In the genomic region with DNA sequence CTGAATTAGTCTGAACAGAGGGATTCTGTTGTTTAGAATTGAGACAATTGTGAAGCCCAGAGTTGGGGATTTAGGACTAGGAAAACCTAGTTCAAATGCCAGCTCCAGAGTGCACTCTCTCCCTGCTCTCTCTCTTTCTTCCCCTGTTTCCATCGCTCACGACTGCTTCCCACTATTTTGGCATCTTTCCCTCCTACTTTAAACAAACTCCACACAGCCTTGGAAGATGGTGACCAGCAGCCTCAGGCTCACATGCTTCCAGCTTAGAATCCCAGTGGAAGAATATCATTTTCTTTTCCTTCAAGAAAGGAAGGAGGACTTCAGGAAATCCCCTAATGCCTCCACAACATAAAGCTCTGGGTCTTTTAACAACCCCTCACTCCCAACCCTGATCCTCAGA, we compare ENCODE assay signal across 17 cellular contexts. TPM values are rescaled to one million over a fixed set of nuclear protein-coding genes. Genes with fewer than 3 reads are reported as not detected.
DNase-seq lines count a peak whose midpoint lies in the region; ATAC-seq lines count a peak whose summit lies in the region.
"Had no signal": no experiment of that assay in that cellular context is flagged by ENCODE, and none has a peak within 500 bp of the region (broad histone marks: within the 10 kb centered on the region; RNA-seq: fewer than 3 reads in every experiment).

No MANE protein-coding gene starts in this region.

- no peaks in the 10 kb centered on the region for H3K9me3 Mint-ChIP-seq in activated CD4-positive, alpha-beta T cell treated with anti-CD3 and anti-CD28 coated beads, Interleukin-2, amount 10 ng/mL, durations not matched to agents 24 days and 14 days
- no peaks in the 10 kb centered on the region for H3K9me3 Mint-ChIP-seq in stimulated activated effector memory CD8-positive, alpha-beta T cell treated with anti-CD3 and anti-CD28 coated beads, Interleukin-12 subunit alpha, Interleukin-12 subunit beta, amount 100 ng/mL, for 72 hours
- H3K9me3 Mint-ChIP-seq: activated CD4-positive, alpha-beta T cell treated with anti-CD3 and anti-CD28 coated beads, Interleukin-2, amount 10 ng/mL, durations not matched to agents 7 days and 5 days had no signal

- no peak for DNase-seq in activated CD4-positive, alpha-beta T cell treated with anti-CD3 and anti-CD28 coated beads, Interleukin-2, amount 10 ng/mL, durations not matched to agents 24 days and 14 days
- no peak for DNase-seq in activated CD4-positive, alpha-beta T cell treated with anti-CD3 and anti-CD28 coated beads, Interleukin-2, amount 50 U/mL, for 1 hour
- DNase-seq in T-helper 17 cell (no peak), fibroblast of gingiva (ENCODE audit: low read depth) (peak; percentile 10), NCI-H128 (lab: John Stamatoyannopoulos, UW; ENCODE audit: unreplicated experiment) (no peak)
- DNase-seq in stimulated activated effector memory CD8-positive, alpha-beta T cell treated with anti-CD3 and anti-CD28 coated beads, Interleukin-12 subunit alpha, Interleukin-12 subunit beta, amount 100 ng/mL, for 72 hours (ENCODE audit: low spot score in 2 of 2): no peak
- DNase-seq: activated CD4-positive, alpha-beta T cell treated with anti-CD3 and anti-CD28 coated beads, Interleukin-2, amount 10 ng/mL, durations not matched to agents 7 days and 5 days; DND-41; Kasumi-1; left ventricle myocardium superior; NCI-H1436; NCI-H774; pancreas; Peyer's patch; thyroid gland had no signal

- H3K9me3 ChIP-seq in T-helper 17 cell (ENCODE audit: control insufficient read depth, low read length, poor library complexity, severe bottlenecking): no peaks in the 10 kb centered on the region
- H3K9me3 ChIP-seq: pancreas, Peyer's patch, thyroid gland had no signal

- H3K27me3 Mint-ChIP-seq in activated CD4-positive, alpha-beta T cell treated with anti-CD3 and anti-CD28 coated beads, Interleukin-2, amount 10 ng/mL, durations not matched to agents 24 days and 14 days: peaks cover 4% of the 10 kb centered on the region
- H3K27me3 Mint-ChIP-seq in T-helper 17 cell: peaks cover 13% of the 10 kb centered on the region

- intact Hi-C loops in activated CD4-positive, alpha-beta T cell treated with anti-CD3 and anti-CD28 coated beads, Interleukin-2, amount 10 ng/mL, durations not matched to agents 24 days and 14 days (cut with micrococcal nuclease): no loop called here

- ATAC-seq in T-helper 17 cell (no peak), HG03457 (IDR thresholded peaks at IDR 0.05; ENCODE audit: unreplicated experiment) (no peak), HG03565 (IDR thresholded peaks at IDR 0.05; ENCODE audit: unreplicated experiment) (no peak)
- no peak for ATAC-seq in stimulated activated effector memory CD8-positive, alpha-beta T cell treated with anti-CD3 and anti-CD28 coated beads, Interleukin-12 subunit alpha, Interleukin-12 subunit beta, amount 100 ng/mL, for 72 hours
- ATAC-seq: left ventricle myocardium superior had no signal

- peak overlapping the region; percentile 43 for H3K27ac Mint-ChIP-seq in activated CD4-positive, alpha-beta T cell treated with anti-CD3 and anti-CD28 coated beads, Interleukin-2, amount 10 ng/mL, durations not matched to agents 24 days and 14 days
- peak overlapping the region; percentile 66 for H3K27ac Mint-ChIP-seq in T-helper 17 cell
- peak overlapping the region; percentile 77 for H3K27ac Mint-ChIP-seq in stimulated activated effector memory CD8-positive, alpha-beta T cell treated with anti-CD3 and anti-CD28 coated beads, Interleukin-12 subunit alpha, Interleukin-12 subunit beta, amount 100 ng/mL, for 72 hours
- H3K27ac Mint-ChIP-seq: activated CD4-positive, alpha-beta T cell treated with anti-CD3 and anti-CD28 coated beads, Interleukin-2, amount 10 ng/mL, durations not matched to agents 7 days and 5 days had no signal

- H3K4me1 Mint-ChIP-seq in activated CD4-positive, alpha-beta T cell treated with anti-CD3 and anti-CD28 coated beads, Interleukin-2, amount 10 ng/mL, durations not matched to agents 24 days and 14 days: peaks cover 29% of the 10 kb centered on the region
- peaks cover 9% of the 10 kb centered on the region for H3K4me1 Mint-ChIP-seq in T-helper 17 cell
- H3K4me1 Mint-ChIP-seq in stimulated activated effector memory CD8-positive, alpha-beta T cell treated with anti-CD3 and anti-CD28 coated beads, Interleukin-12 subunit alpha, Interleukin-12 subunit beta, amount 100 ng/mL, for 72 hours: peaks cover 31% of the 10 kb centered on the region

- H3K4me3 Mint-ChIP-seq in activated CD4-positive, alpha-beta T cell treated with anti-CD3 and anti-CD28 coated beads, Interleukin-2, amount 10 ng/mL, durations not matched to agents 24 days and 14 days: no peak overlapping the region
- no peak overlapping the region for H3K4me3 Mint-ChIP-seq in T-helper 17 cell
- peak overlapping the region; percentile 43 for H3K4me3 Mint-ChIP-seq in stimulated activated effector memory CD8-positive, alpha-beta T cell treated with anti-CD3 and anti-CD28 coated beads, Interleukin-12 subunit alpha, Interleukin-12 subunit beta, amount 100 ng/mL, for 72 hours
- H3K4me3 Mint-ChIP-seq: activated CD4-positive, alpha-beta T cell treated with anti-CD3 and anti-CD28 coated beads, Interleukin-2, amount 10 ng/mL, durations not matched to agents 7 days and 5 days had no signal

- no peaks in the 10 kb centered on the region for H3K36me3 Mint-ChIP-seq in activated CD4-positive, alpha-beta T cell treated with anti-CD3 and anti-CD28 coated beads, Interleukin-2, amount 10 ng/mL, durations not matched to agents 24 days and 14 days (ENCODE audit: low read depth)
- H3K36me3 Mint-ChIP-seq in T-helper 17 cell (ENCODE audit: low read depth): no peaks in the 10 kb centered on the region
- no peaks in the 10 kb centered on the region for H3K36me3 Mint-ChIP-seq in stimulated activated effector memory CD8-positive, alpha-beta T cell treated with anti-CD3 and anti-CD28 coated beads, Interleukin-12 subunit alpha, Interleukin-12 subunit beta, amount 100 ng/mL, for 72 hours

RNA-seq across cellular contexts. Expression of a gene that starts 6.1 kb away (rescaled TPM):
- 97.4 and 102 TPM in 2 replicates for total RNA-seq in activated CD4-positive, alpha-beta T cell treated with anti-CD3 and anti-CD28 coated beads, Interleukin-2, amount 10 ng/mL, durations not matched to agents 24 days and 14 days
- 10 to 100 TPM; 62.8 to 67.6 TPM for total RNA-seq in T-helper 17 cell
